ENCODE assay signal across 19 cellular contexts in the genomic region with DNA sequence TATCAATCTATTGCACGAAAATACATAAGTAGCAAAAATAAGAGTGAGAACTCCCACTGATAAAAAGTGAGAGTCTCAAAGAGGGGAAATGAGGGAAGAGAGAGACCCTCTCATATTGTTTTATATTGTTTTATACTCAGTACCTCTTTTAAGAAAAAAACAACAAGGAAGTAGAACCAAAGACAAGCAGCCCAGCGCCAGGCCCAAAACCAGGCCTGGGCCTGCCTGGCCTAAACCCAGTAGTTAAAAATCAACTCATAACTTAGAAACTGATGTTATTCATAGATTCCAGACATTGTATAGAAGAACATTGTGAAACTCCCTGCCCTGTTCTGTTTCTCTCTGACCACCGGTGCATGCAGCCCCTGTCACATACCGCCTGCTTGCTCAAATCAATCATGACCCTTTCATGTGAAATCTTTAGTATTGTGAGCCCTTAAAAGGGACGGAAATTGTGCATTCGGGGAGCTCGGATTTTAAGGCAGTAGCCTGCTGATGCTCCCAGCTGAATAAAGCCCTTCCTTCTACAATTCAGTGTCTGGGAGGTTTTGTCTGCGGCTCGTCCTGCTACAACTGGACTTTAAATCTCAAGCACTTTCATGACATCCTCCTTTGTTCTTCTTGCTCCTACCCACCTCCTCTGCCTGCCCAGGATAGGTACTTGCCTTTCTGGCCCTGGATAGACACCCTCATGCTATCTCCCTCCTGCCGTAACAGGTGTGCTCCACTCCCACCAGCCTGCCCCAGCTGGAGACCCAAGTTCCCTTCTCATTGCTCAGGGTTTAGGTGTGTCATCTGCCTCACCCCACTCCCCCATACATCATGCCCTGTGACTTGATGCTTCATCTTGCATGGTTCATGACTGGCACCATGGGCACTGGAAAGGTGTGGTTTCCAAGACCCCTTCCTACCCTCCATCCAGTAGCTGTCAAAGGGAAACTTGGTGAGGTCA. TPM values are rescaled to one million over a fixed set of nuclear protein-coding genes. Genes with fewer than 3 reads are reported as not detected.
"Had no signal": no experiment of that assay in that cellular context is flagged by ENCODE, and none has a peak within 500 bp of the region (broad histone marks: within the 10 kb centered on the region; RNA-seq: fewer than 3 reads in every experiment).

No MANE protein-coding gene starts in this region.

RNA-seq across cellular contexts. Expression of gene RHEX, which starts 5.6 kb away (rescaled TPM):
- total RNA-seq: activated CD4-positive, alpha-beta T cell treated with anti-CD3 and anti-CD28 coated beads for 36 hours; activated CD8-positive, alpha-beta memory T cell treated with anti-CD3 and anti-CD28 coated beads, Interleukin-2, amount 10 ng/mL, durations not matched to agents 7 days and 5 days; activated CD8-positive, alpha-beta T cell treated with anti-CD3 and anti-CD28 coated beads, Interleukin-2, amount 10 ng/mL, durations not matched to agents 7 days and 5 days; activated T-helper 2 cell treated with anti-CD3 and anti-CD28 coated beads, Interferon-gamma antibody, Interleukin-2, Interleukin-4, amounts not matched to agents 10 μg/mL and 5 μg/mL and 100 μg/mL, durations not matched to agents 14 hours and 24 hours and 36 hours; chondrocyte; endothelial cell of umbilical vein; foreskin keratinocyte; mesothelial cell of epicardium; progenitor cell of endocrine pancreas had no signal
- polyA plus RNA-seq: endothelial cell of umbilical vein; foreskin keratinocyte; naive thymus-derived CD4-positive, alpha-beta T cell; neural cell had no signal

RNA-seq across cellular contexts. Expression of gene CTSE, which starts 34.9 kb away (rescaled TPM):
- total RNA-seq: activated CD4-positive, alpha-beta T cell treated with anti-CD3 and anti-CD28 coated beads for 36 hours; activated CD8-positive, alpha-beta memory T cell treated with anti-CD3 and anti-CD28 coated beads, Interleukin-2, amount 10 ng/mL, durations not matched to agents 7 days and 5 days; activated CD8-positive, alpha-beta T cell treated with anti-CD3 and anti-CD28 coated beads, Interleukin-2, amount 10 ng/mL, durations not matched to agents 7 days and 5 days; activated T-helper 2 cell treated with anti-CD3 and anti-CD28 coated beads, Interferon-gamma antibody, Interleukin-2, Interleukin-4, amounts not matched to agents 10 μg/mL and 5 μg/mL and 100 μg/mL, durations not matched to agents 14 hours and 24 hours and 36 hours; chondrocyte; endothelial cell of umbilical vein; heart right ventricle; left ventricle myocardium inferior; mesothelial cell of epicardium; naive thymus-derived CD4-positive, alpha-beta T cell had no signal
- polyA plus RNA-seq: naive thymus-derived CD4-positive, alpha-beta T cell; neural cell had no signal

RNA-seq across cellular contexts. Expression of gene RAB7B, which starts 55.4 kb away (rescaled TPM):
- total RNA-seq: activated CD4-positive, alpha-beta T cell treated with anti-CD3 and anti-CD28 coated beads for 36 hours; activated CD8-positive, alpha-beta memory T cell treated with anti-CD3 and anti-CD28 coated beads, Interleukin-2, amount 10 ng/mL, durations not matched to agents 7 days and 5 days; activated CD8-positive, alpha-beta T cell treated with anti-CD3 and anti-CD28 coated beads, Interleukin-2, amount 10 ng/mL, durations not matched to agents 7 days and 5 days; activated T-helper 2 cell treated with anti-CD3 and anti-CD28 coated beads, Interferon-gamma antibody, Interleukin-2, Interleukin-4, amounts not matched to agents 10 μg/mL and 5 μg/mL and 100 μg/mL, durations not matched to agents 14 hours and 24 hours and 36 hours; endothelial cell of umbilical vein; progenitor cell of endocrine pancreas had no signal
- polyA plus RNA-seq: naive thymus-derived CD4-positive, alpha-beta T cell; neural cell had no signal

RNA-seq across cellular contexts. Expression of gene AVPR1B, which starts 58.6 kb away (rescaled TPM):
- total RNA-seq: activated CD4-positive, alpha-beta T cell treated with anti-CD3 and anti-CD28 coated beads for 36 hours; activated CD8-positive, alpha-beta memory T cell treated with anti-CD3 and anti-CD28 coated beads, Interleukin-2, amount 10 ng/mL, durations not matched to agents 7 days and 5 days; activated CD8-positive, alpha-beta T cell treated with anti-CD3 and anti-CD28 coated beads, Interleukin-2, amount 10 ng/mL, durations not matched to agents 7 days and 5 days; activated T-helper 2 cell treated with anti-CD3 and anti-CD28 coated beads, Interferon-gamma antibody, Interleukin-2, Interleukin-4, amounts not matched to agents 10 μg/mL and 5 μg/mL and 100 μg/mL, durations not matched to agents 14 hours and 24 hours and 36 hours; chondrocyte; endothelial cell of umbilical vein; esophagus muscularis mucosa; foreskin keratinocyte; heart right ventricle; left ventricle myocardium inferior; lung; mesothelial cell of epicardium; ovary; renal cortical epithelial cell; right lobe of liver; upper lobe of right lung had no signal
- polyA plus RNA-seq: endothelial cell of umbilical vein; foreskin keratinocyte; heart right ventricle; lung; naive thymus-derived CD4-positive, alpha-beta T cell; neural cell; ovary had no signal
